7 cellular contexts compared by ENCODE assay signal in genomic region chr17:10114931-10115535, GRCh38.
DNase-seq lines count a peak whose midpoint lies in the region; ATAC-seq and TF ChIP-seq lines count a peak whose summit lies in the region.

No MANE protein-coding gene starts in this region.

- H3K27me3 ChIP-seq in MG63 = no peaks in the 10 kb centered on the region
- H3K27me3 ChIP-seq in esophagus (ENCODE audit: control insufficient read depth in 1 of 2, insufficient read depth in 2 of 2, low read length in 2 of 2) = no peaks in the 10 kb centered on the region

- H3K36me3 Mint-ChIP-seq in nephron (ENCODE audit: low read depth) = no peaks in the 10 kb centered on the region

- peaks cover 58% of the 10 kb centered on the region for H3K4me1 Mint-ChIP-seq in nephron

- DNase-seq in MG63 (peak; percentile 91), stromal cell of bone marrow (ENCODE audit: low read depth) (peak; percentile 91), NCI-H146 (lab: John Stamatoyannopoulos, UW) (no peak)
- DNase-seq in activated CD8-positive, alpha-beta memory T cell treated with anti-CD3 and anti-CD28 coated beads, Interleukin-2, amount 50 U/mL, for 4 hours = peak; percentile 79

- peak; percentile 55 for ATAC-seq in GM19467 (IDR thresholded peaks at IDR 0.05; ENCODE audit: unreplicated experiment)

- H3K4me3 ChIP-seq in MG63 (peak overlapping the region; percentile 3; the same call in 1 of the 2 replicates), esophagus (ENCODE audit: low read depth in 1 of 2, low read length in 2 of 2) (peak overlapping the region in 1 of 2 donors; percentile 20)

- no peaks in the 10 kb centered on the region; the same call in 1 of the 2 replicates for H3K9me3 ChIP-seq in MG63
- no peaks in the 10 kb centered on the region for H3K9me3 ChIP-seq in esophagus (ENCODE audit: control insufficient read depth in 2 of 2, insufficient read depth in 1 of 2, low read depth in 1 of 2, low read length in 1 of 2)

- whole genome bisulfite sequencing in esophagus, 2 donors = 2 to 9% methylated on average over 11 of the region's 11 CpGs

- TF ChIP-seq CTCF in nephron (IDR thresholded peaks at IDR 0.05; ENCODE audit: unreplicated experiment in 3 of 3) = no peak

- H3K9me3 Mint-ChIP-seq in nephron = no peaks in the 10 kb centered on the region

- peaks cover 31% of the 10 kb centered on the region for H3K27me3 Mint-ChIP-seq in nephron (ENCODE audit: low read depth)

- H3K27ac ChIP-seq in esophagus (ENCODE audit: low read depth in 2 of 2, low read length in 1 of 2) = peak overlapping the region; percentile 80 to 95

- peak overlapping the region; percentile 3 to 52 (median 17) for H3K4me3 Mint-ChIP-seq in nephron

- H3K4me1 ChIP-seq in esophagus (ENCODE audit: control insufficient read depth in 2 of 2, insufficient read depth in 2 of 2, low read length in 1 of 2) = peaks cover 6 to 27% of the 10 kb centered on the region in 2 donors

- H3K36me3 ChIP-seq in MG63 (no peaks in the 10 kb centered on the region), esophagus (ENCODE audit: control insufficient read depth in 2 of 2, insufficient read depth in 2 of 2, low read length in 1 of 2) (no peaks in the 10 kb centered on the region)

- peak overlapping the region; percentile 9 to 91 (median 63) for H3K27ac Mint-ChIP-seq in nephron
